ENCODE assay signal across 2 cellular contexts in the genomic region with DNA sequence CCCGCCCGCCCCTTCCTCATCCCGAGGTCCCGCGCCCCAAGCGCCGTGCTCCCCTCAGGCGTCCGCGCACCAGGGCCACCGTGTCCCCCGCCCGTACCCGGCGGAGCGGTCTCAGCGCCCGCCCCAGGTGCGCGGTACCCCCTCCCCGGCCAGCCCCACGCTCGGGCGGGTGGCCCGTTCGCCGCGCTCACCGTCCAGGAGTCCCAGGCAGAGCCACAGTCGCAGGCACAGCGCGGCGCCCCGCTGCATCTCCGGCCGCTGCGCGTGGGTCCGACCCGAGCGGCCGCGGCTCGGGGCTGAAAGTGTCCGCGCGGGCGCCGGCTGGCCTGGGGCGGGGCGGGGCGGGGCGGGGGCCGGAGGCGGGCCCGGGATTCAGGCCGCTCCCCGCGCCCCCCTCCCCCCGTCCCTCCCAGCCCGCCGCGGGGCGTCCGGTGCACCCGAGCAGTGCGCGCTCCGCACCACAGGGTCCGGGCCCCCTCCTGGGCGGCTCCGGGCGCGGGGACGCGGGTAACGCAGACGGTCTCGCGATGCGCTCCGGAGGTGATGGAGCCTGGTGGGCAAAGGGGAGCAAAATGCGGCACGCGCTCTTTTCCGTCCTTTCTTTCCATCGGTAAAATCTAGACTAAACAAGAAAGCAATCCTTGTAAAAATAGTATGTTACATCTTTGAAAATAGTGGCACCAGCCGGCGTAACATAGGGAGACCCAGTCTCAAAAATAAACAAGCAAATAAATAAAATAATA.
TF ChIP-seq lines count a peak whose summit lies in the region.

A gene (minus strand): TSS at position 304 of the 743 bp plus-strand sequence. CDS start 55 bp downstream, at position 249.

TF ChIP-seq in SK-N-SH, 30 proteins besides CTCF, POLR2A, EP300 and RAD21 (continued from another document):
- no peak for TF ChIP-seq RXRA (IDR thresholded peaks at IDR 0.05; ENCODE audit: borderline replicate concordance, low read depth)
- no peak for TF ChIP-seq RCOR1 (IDR thresholded peaks at IDR 0.05; ENCODE audit: low read length)
- TF ChIP-seq, protein P1, sequence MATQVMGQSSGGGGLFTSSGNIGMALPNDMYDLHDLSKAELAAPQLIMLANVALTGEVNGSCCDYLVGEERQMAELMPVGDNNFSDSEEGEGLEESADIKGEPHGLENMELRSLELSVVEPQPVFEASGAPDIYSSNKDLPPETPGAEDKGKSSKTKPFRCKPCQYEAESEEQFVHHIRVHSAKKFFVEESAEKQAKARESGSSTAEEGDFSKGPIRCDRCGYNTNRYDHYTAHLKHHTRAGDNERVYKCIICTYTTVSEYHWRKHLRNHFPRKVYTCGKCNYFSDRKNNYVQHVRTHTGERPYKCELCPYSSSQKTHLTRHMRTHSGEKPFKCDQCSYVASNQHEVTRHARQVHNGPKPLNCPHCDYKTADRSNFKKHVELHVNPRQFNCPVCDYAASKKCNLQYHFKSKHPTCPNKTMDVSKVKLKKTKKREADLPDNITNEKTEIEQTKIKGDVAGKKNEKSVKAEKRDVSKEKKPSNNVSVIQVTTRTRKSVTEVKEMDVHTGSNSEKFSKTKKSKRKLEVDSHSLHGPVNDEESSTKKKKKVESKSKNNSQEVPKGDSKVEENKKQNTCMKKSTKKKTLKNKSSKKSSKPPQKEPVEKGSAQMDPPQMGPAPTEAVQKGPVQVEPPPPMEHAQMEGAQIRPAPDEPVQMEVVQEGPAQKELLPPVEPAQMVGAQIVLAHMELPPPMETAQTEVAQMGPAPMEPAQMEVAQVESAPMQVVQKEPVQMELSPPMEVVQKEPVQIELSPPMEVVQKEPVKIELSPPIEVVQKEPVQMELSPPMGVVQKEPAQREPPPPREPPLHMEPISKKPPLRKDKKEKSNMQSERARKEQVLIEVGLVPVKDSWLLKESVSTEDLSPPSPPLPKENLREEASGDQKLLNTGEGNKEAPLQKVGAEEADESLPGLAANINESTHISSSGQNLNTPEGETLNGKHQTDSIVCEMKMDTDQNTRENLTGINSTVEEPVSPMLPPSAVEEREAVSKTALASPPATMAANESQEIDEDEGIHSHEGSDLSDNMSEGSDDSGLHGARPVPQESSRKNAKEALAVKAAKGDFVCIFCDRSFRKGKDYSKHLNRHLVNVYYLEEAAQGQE (IDR thresholded peaks at IDR 0.05; ENCODE audit: low read depth, low read length): no peak
- no peak for TF ChIP-seq TAF1 (IDR thresholded peaks at IDR 0.05; ENCODE audit: borderline replicate concordance, low read depth, low read length)
- no peak for TF ChIP-seq NRF1 (IDR thresholded peaks at IDR 0.05; ENCODE audit: low read depth, low read length)
- TF ChIP-seq TCF12 (IDR thresholded peaks at IDR 0.05): no peak
- TF ChIP-seq GABPA (IDR thresholded peaks at IDR 0.05; ENCODE audit: low read depth): no peak

TF ChIP-seq in SK-N-SH treated with all-trans-retinoic acid at 6 μM for 48 hours, 23 proteins besides CTCF, POLR2A, EP300 and RAD21 (continued from another document):
- TF ChIP-seq, protein P2, sequence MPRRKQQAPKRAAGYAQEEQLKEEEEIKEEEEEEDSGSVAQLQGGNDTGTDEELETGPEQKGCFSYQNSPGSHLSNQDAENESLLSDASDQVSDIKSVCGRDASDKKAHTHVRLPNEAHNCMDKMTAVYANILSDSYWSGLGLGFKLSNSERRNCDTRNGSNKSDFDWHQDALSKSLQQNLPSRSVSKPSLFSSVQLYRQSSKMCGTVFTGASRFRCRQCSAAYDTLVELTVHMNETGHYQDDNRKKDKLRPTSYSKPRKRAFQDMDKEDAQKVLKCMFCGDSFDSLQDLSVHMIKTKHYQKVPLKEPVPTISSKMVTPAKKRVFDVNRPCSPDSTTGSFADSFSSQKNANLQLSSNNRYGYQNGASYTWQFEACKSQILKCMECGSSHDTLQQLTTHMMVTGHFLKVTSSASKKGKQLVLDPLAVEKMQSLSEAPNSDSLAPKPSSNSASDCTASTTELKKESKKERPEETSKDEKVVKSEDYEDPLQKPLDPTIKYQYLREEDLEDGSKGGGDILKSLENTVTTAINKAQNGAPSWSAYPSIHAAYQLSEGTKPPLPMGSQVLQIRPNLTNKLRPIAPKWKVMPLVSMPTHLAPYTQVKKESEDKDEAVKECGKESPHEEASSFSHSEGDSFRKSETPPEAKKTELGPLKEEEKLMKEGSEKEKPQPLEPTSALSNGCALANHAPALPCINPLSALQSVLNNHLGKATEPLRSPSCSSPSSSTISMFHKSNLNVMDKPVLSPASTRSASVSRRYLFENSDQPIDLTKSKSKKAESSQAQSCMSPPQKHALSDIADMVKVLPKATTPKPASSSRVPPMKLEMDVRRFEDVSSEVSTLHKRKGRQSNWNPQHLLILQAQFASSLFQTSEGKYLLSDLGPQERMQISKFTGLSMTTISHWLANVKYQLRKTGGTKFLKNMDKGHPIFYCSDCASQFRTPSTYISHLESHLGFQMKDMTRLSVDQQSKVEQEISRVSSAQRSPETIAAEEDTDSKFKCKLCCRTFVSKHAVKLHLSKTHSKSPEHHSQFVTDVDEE (CRISPR knock-in tag; IDR thresholded peaks at IDR 0.05): no peak
- TF ChIP-seq SNAI2 (CRISPR knock-in tag; IDR thresholded peaks at IDR 0.05): no peak
- TF ChIP-seq ZFP3 (CRISPR knock-in tag; IDR thresholded peaks at IDR 0.05): no peak
- no peak for TF ChIP-seq OSR1 (CRISPR knock-in tag; IDR thresholded peaks at IDR 0.05)
- TF ChIP-seq, protein P3, sequence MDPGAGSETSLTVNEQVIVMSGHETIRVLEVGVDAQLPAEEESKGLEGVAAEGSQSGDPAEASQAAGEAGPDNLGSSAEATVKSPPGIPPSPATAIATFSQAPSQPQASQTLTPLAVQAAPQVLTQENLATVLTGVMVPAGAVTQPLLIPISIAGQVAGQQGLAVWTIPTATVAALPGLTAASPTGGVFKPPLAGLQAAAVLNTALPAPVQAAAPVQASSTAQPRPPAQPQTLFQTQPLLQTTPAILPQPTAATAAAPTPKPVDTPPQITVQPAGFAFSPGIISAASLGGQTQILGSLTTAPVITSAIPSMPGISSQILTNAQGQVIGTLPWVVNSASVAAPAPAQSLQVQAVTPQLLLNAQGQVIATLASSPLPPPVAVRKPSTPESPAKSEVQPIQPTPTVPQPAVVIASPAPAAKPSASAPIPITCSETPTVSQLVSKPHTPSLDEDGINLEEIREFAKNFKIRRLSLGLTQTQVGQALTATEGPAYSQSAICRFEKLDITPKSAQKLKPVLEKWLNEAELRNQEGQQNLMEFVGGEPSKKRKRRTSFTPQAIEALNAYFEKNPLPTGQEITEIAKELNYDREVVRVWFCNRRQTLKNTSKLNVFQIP (CRISPR knock-in tag; IDR thresholded peaks at IDR 0.05; ENCODE audit: borderline replicate concordance, low read depth): no peak
- no peak for TF ChIP-seq RARB (CRISPR knock-in tag; IDR thresholded peaks at IDR 0.05)
- TF ChIP-seq PPARA (CRISPR knock-in tag; IDR thresholded peaks at IDR 0.05; ENCODE audit: borderline replicate concordance): no peak
- TF ChIP-seq CSDC2 (CRISPR knock-in tag; IDR thresholded peaks at IDR 0.05): no peak
